In the genomic region with DNA sequence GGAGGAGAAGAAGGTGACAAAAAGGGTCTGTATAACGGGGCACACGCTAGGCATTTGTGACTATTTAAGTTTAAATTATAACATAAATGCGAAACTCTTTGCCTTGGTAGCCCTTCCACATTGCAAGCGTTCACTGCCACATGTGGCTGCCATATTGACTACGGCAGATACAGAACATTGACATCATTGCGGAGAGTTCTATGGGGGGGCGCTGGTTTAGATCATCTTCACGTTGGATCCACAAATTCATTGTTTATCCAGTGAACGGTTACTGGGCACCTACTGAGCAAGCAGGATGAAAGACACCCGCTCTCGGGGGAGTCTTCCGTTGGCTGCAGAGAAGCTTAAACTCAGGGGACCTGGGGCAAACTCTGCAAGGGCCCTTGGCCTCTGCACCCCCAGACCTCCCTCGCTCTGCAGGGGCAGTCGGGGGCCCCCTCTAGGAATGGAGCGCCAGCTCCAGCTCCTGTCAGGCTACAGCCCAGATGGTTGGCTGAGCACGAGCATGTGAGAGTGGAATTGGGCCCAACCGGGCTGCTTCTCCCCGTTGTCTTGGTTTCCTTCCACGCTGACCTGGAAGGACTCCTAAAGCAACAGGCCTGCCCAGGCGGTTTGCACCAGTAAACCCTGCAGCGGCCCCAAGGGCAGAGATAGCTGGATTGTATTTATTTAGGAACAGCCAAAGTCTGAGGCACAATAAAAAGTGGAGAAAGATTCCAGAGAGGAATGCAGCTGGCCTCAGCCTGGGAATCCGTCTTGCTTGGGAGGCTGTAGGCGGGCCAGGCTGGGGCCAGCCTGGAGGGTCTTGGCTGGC, we compare ENCODE assay signal across 10 cellular contexts.
DNase-seq lines count a peak whose midpoint lies in the region; ATAC-seq and TF ChIP-seq lines count a peak whose summit lies in the region.
"Had no signal": no experiment of that assay in that cellular context is flagged by ENCODE, and none has a peak within 500 bp of the region (broad histone marks: within the 10 kb centered on the region; RNA-seq: fewer than 3 reads in every experiment).

No MANE protein-coding gene starts in this region.

- H3K4me3 Mint-ChIP-seq in CD4-positive, alpha-beta memory T cell: no peak overlapping the region

- no peak for TF ChIP-seq POLR2A in gastroesophageal sphincter (IDR thresholded peaks at IDR 0.05)
- TF ChIP-seq POLR2A in ovary (IDR thresholded peaks at IDR 0.05): peak; percentile 10

- H3K27ac ChIP-seq in AG04450 (ENCODE audit: low read depth, low read length) (peak overlapping the region; percentile 61), Panc1 (ENCODE audit: low read length) (peak overlapping the region; percentile 99), gastroesophageal sphincter (peak overlapping the region in 3 of 4 donors; percentile 14 to 46 (median 44)), ovary (peak overlapping the region in 1 of 2 donors; percentile 61)
- H3K27ac ChIP-seq in CD4-positive, alpha-beta memory T cell (ENCODE audit: low read depth, low read length): no peak overlapping the region

- H3K4me1 Mint-ChIP-seq in CD4-positive, alpha-beta memory T cell: peaks cover 0 to 3% (median 1%) of the 10 kb centered on the region in 4 donors

- ATAC-seq in Panc1: peak; percentile 47
- ATAC-seq in gastroesophageal sphincter: peak; percentile 42
- no peak for ATAC-seq in HG03378 (IDR thresholded peaks at IDR 0.05; ENCODE audit: unreplicated experiment)
- ATAC-seq: HCT116 had no signal

- no peak overlapping the region for H3K27ac Mint-ChIP-seq in CD4-positive, alpha-beta memory T cell

- 64 to 74% methylated on average over 8 to 14 of the region's 23 CpGs for WGBS in gastroesophageal sphincter (ENCODE audit: low coverage in 1 of 2), 2 donors
- WGBS in ovary, 3 donors: 8 to 18% (median 10%) methylated on average over 22 to 23 of the region's 23 CpGs

- H3K4me1 ChIP-seq in Panc1 (ENCODE audit: control insufficient read depth, insufficient read depth, low read length): peaks cover 94% of the 10 kb centered on the region
- H3K4me1 ChIP-seq in gastroesophageal sphincter: peaks cover 0 to 43% (median 27%) of the 10 kb centered on the region in 3 donors
- H3K4me1 ChIP-seq in ovary (ENCODE audit: insufficient read depth): peaks cover 35% of the 10 kb centered on the region
- no peaks in the 10 kb centered on the region for H3K4me1 ChIP-seq in CD4-positive, alpha-beta memory T cell (ENCODE audit: insufficient read depth, low read length)

- peaks cover 4% of the 10 kb centered on the region for H3K36me3 ChIP-seq in Panc1 (ENCODE audit: control insufficient read depth, insufficient read depth, low read length)
- no peaks in the 10 kb centered on the region for H3K36me3 ChIP-seq in gastroesophageal sphincter
- H3K36me3 ChIP-seq in ovary: no peaks in the 10 kb centered on the region
- H3K36me3 ChIP-seq in CD4-positive, alpha-beta memory T cell (ENCODE audit: insufficient read depth, low read length): no peaks in the 10 kb centered on the region

- DNase-seq in AG04450 (ENCODE audit: low read depth, low spot score) (peak; percentile 67), Panc1 (ENCODE audit: low read depth, low spot score) (no peak), ovary (peak; percentile 85 to 90 (median 86)), NCI-H748 treated with DMSO at 0.1 percent for 48 hours (lab: John Stamatoyannopoulos, UW) (no peak)
- no peak for DNase-seq in CD4-positive, alpha-beta memory T cell
- no peak for DNase-seq in stimulated activated CD4-positive, alpha-beta T cell treated with anti-CD3 and anti-CD28 coated beads, Interleukin-4, amount 100 ng/mL, for 4 hours
- DNase-seq: NCI-H524 treated with DMSO at 0.1 percent for 48 hours had no signal

- H3K27me3 Mint-ChIP-seq in CD4-positive, alpha-beta memory T cell: peaks cover 0 to 1% of the 10 kb centered on the region in 2 donors

- no peak for TF ChIP-seq EP300 in gastroesophageal sphincter (IDR thresholded peaks at IDR 0.05)
- TF ChIP-seq EP300 in ovary (IDR thresholded peaks at IDR 0.05): no peak

- in situ Hi-C loops in Panc1 (cut with HindIII; ENCODE audit: low pct_unique_long_range_greater_than_20kb, low sequenced_read_pairs): no loop called here

- no peak for TF ChIP-seq CTCF in AG04450 (IDR thresholded peaks at IDR 0.05; ENCODE audit: low read depth, low read length)
- TF ChIP-seq CTCF in Panc1 (IDR thresholded peaks at IDR 0.05): no peak
- no peak for TF ChIP-seq CTCF in gastroesophageal sphincter (IDR thresholded peaks at IDR 0.05)
- TF ChIP-seq CTCF in ovary (IDR thresholded peaks at IDR 0.05): no peak

- H3K36me3 Mint-ChIP-seq in CD4-positive, alpha-beta memory T cell: no peaks in the 10 kb centered on the region

- no peaks in the 10 kb centered on the region for H3K27me3 ChIP-seq in AG04450 (ENCODE audit: control insufficient read depth, insufficient read depth, low read length)
- no peaks in the 10 kb centered on the region for H3K27me3 ChIP-seq in Panc1 (ENCODE audit: control insufficient read depth, insufficient read depth, low read length)
- no peaks in the 10 kb centered on the region for H3K27me3 ChIP-seq in gastroesophageal sphincter
- no peaks in the 10 kb centered on the region for H3K27me3 ChIP-seq in ovary
- H3K27me3 ChIP-seq in CD4-positive, alpha-beta memory T cell (ENCODE audit: insufficient read depth, low read length): no peaks in the 10 kb centered on the region

- no peaks in the 10 kb centered on the region for H3K9me3 Mint-ChIP-seq in CD4-positive, alpha-beta memory T cell

- intact Hi-C loops in Panc1 (cut with micrococcal nuclease; ENCODE audit: unreplicated experiment) (no loop called here), ovary (cut with DNase I) (no loop called here)
- intact Hi-C loops in CD4-positive, alpha-beta memory T cell (cut with micrococcal nuclease): no loop called here

- TSS peak; percentile 21 for BruUV-seq in Panc1 (replicated peaks; lab: Mats Ljungman, UMichigan)

- no peaks in the 10 kb centered on the region for H3K9me3 ChIP-seq in AG04450 (ENCODE audit: control insufficient read depth, insufficient read depth, low read length)
- no peaks in the 10 kb centered on the region for H3K9me3 ChIP-seq in Panc1 (ENCODE audit: control insufficient read depth, insufficient read depth, low read depth, low read length)
- no peaks in the 10 kb centered on the region for H3K9me3 ChIP-seq in gastroesophageal sphincter
- no peaks in the 10 kb centered on the region for H3K9me3 ChIP-seq in ovary
- H3K9me3 ChIP-seq in CD4-positive, alpha-beta memory T cell (ENCODE audit: control insufficient read depth in 1 of 2, low read length in 2 of 2): no peaks in the 10 kb centered on the region

- H3K4me3 ChIP-seq in AG04450 (ENCODE audit: low read depth, low read length) (no peak overlapping the region), Panc1 (ENCODE audit: low read depth in 2 of 2, low read length in 2 of 2) (no peak overlapping the region), gastroesophageal sphincter (no peak overlapping the region), ovary (no peak overlapping the region)
- H3K4me3 ChIP-seq in CD4-positive, alpha-beta memory T cell (ENCODE audit: low read length in 2 of 2): no peak overlapping the region

- POLR2A ChIA-PET in AG04450 (lab: Yijun Ruan, JAX) (interaction anchor here (1.3 to 1.5 kb wide), 2 partner anchors 10 to 28 kb away, joined by 3 to 8 read pairs; no protein-coding TSS in a partner anchor), Panc1 (lab: Charles Lee) (interaction anchor here (1.0 kb wide), 1 partner anchor 26 kb away, joined by 3 read pairs; no protein-coding TSS in a partner anchor)
- POLR2A ChIA-PET in CD4-positive, alpha-beta memory T cell (lab: Charles Lee; ENCODE audit: partially characterized antibody): interaction anchor here (0.6 kb wide), 1 partner anchor 669 kb away, joined by 4 read pairs; no protein-coding TSS in a partner anchor

- CTCF ChIA-PET in AG04450 (lab: Charles Lee): interaction anchor here (0.6 to 2.3 kb wide), 3 partner anchors 18 to 225 kb away, joined by 3 to 8 read pairs (median 8); no protein-coding TSS in a partner anchor
- CTCF ChIA-PET in Panc1 (lab: Charles Lee): interaction anchor here (0.6 kb wide), 2 partner anchors 34 to 1127 kb away, joined by 3 to 7 read pairs; no protein-coding TSS in a partner anchor
- CTCF ChIA-PET in CD4-positive, alpha-beta memory T cell (lab: Charles Lee; ENCODE audit: partially characterized antibody): no interaction called here

Comparison
In these comparisons a context has a peak if more than half of its experiments do, and no peak if none do; other contexts are left out.
1. DNase-seq: peak in AG04450 (single experiment) and ovary (5 of 5); none in Panc1 (single experiment), CD4-positive, alpha-beta memory T cell (0 of 5), NCI-H748 treated with DMSO at 0.1 percent for 48 hours (single experiment) and stimulated activated CD4-positive, alpha-beta T cell treated with anti-CD3 and anti-CD28 coated beads, Interleukin-4, amount 100 ng/mL, for 4 hours (0 of 2).